In the genomic region with DNA sequence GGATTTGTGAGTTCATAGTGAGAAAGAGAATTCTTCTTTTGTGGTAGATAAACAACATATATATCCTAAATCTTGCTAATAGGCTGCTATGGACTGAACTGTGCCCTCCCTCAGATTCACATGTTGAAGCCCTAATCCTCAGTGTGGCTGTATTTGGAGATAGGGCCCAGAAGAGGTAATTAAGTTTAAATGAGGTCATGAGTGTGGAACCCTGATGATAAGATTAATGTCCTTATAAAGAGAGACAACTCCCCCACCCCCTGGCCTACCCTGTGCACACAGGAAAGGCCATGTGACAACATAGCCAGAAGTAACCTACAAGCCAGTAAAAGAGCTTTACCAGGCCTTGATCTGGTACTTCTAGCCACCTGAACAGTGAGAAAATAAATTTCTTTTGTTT, we compare ENCODE assay signal across 32 cellular contexts.
DNase-seq lines count a peak whose midpoint lies in the region; ATAC-seq, FAIRE-seq and TF ChIP-seq lines count a peak whose summit lies in the region.
"Had no signal": no experiment of that assay in that cellular context is flagged by ENCODE, and none has a peak within 500 bp of the region (broad histone marks: within the 10 kb centered on the region; RNA-seq: fewer than 3 reads in every experiment).

No MANE protein-coding gene starts in this region.

- in situ Hi-C loops in K562 (cut with MboI), result no loop called here

- H3K36me3 ChIP-seq in K562 (ENCODE audit: control insufficient read depth, insufficient read depth, low read length), result no peaks in the 10 kb centered on the region
- H3K36me3 ChIP-seq: prostate gland, SJSA1, tibial nerve had no signal

- TF ChIP-seq POLR2A in K562 (conservative IDR thresholded peaks at IDR 0.05), result no peak

- H3K27me3 Mint-ChIP-seq in nephron (ENCODE audit: low read depth), result no peaks in the 10 kb centered on the region
- no peaks in the 10 kb centered on the region for H3K27me3 Mint-ChIP-seq in HFFc6 (ENCODE audit: insufficient read depth)
- H3K27me3 Mint-ChIP-seq: activated CD4-positive, alpha-beta memory T cell treated with anti-CD3 and anti-CD28 coated beads for 36 hours; effector memory CD8-positive, alpha-beta T cell had no signal

- H3K79me2 ChIP-seq in K562 (ENCODE audit: control insufficient read depth, insufficient read depth, low read length), result no peaks in the 10 kb centered on the region

- H3K9me3 Mint-ChIP-seq in nephron (no peaks in the 10 kb centered on the region), HFFc6 (no peaks in the 10 kb centered on the region; the same call in 1 of the 2 replicates)
- H3K9me3 Mint-ChIP-seq: activated CD4-positive, alpha-beta memory T cell treated with anti-CD3 and anti-CD28 coated beads for 36 hours; activated T-helper 1 cell treated with anti-CD3 and anti-CD28 coated beads, Interleukin-12 subunit alpha, Interleukin-12 subunit beta, Interleukin-2, Interleukin-4 antibody, amounts not matched to agents 30 ng/mL and 10 ng/mL and 1 ng/mL, durations not matched to agents 14 hours and 24 hours and 36 hours; effector memory CD8-positive, alpha-beta T cell; naive B cell had no signal

- H2AFZ ChIP-seq in K562 (ENCODE audit: low read depth, low read length), result no peak overlapping the region
- H2AFZ ChIP-seq: GM23248 had no signal

- peak in 72 of 76 experiments; percentile 13 to 89 (median 77) for DNase-seq in HUDEP-2 (lab: John Stamatoyannopoulos, UW; ENCODE audit: unreplicated experiment in 76 of 76)
- DNase-seq in OCI-M2 (lab: John Stamatoyannopoulos, UW; ENCODE audit: unreplicated experiment), result peak; percentile 62
- DNase-seq in K562 (ENCODE audit: extremely low read depth in 1 of 4, low spot score in 3 of 4), result peak; percentile 7 to 37 (median 12)
- DNase-seq in HFFc6, result no peak
- DNase-seq: activated CD4-positive, alpha-beta memory T cell treated with anti-CD3 and anti-CD28 coated beads for 36 hours; activated CD4-positive, alpha-beta T cell treated with anti-CD3 and anti-CD28 coated beads for 1 hour; activated naive CD4-positive, alpha-beta T cell treated with Interleukin-2 at 50 U/mL for 16 hours; Caco-2; caudate nucleus; DMS79 treated with DMSO at 0.1 percent for 48 hours; effector memory CD8-positive, alpha-beta T cell; GDM1; GM23248; islet precursor cell; midbrain; naive B cell; NCI-H1048; NCI-H2029; NCI-H524; stimulated activated CD4-positive, alpha-beta T cell treated with anti-CD3 and anti-CD28 coated beads, Interleukin-12 subunit alpha, Interleukin-12 subunit beta, amount 100 ng/mL, for 4 hours; stimulated activated CD4-positive, alpha-beta T cell treated with anti-CD3 and anti-CD28 coated beads, Interleukin-2, amount 100 ng/mL, for 48 hours had no signal

- peak; percentile 55 for FAIRE-seq in K562 (lab: Jason Lieb, UNC)
- FAIRE-seq: TTC549 had no signal

- no peak overlapping the region for H3K9ac ChIP-seq in K562 (ENCODE audit: insufficient read depth in 1 of 2, low read depth in 2 of 2, low read length in 2 of 2)
- H3K9ac ChIP-seq: GM23248 had no signal

- POLR2A ChIA-PET in K562 (lab: Yijun Ruan, JAX), result no interaction called here

- intact Hi-C loops in K562 (cut with micrococcal nuclease), result loop anchor here (2.0 kb wide), 2 partner anchors 78 to 210 kb away; no protein-coding TSS in a partner anchor

- ATAC-seq in K562, result peak; percentile 85
- ATAC-seq in HG03097 (IDR thresholded peaks at IDR 0.05; ENCODE audit: low FRiP score, unreplicated experiment), result no peak
- no peak for ATAC-seq in GM21737 (IDR thresholded peaks at IDR 0.05; ENCODE audit: unreplicated experiment)
- ATAC-seq: effector memory CD8-positive, alpha-beta T cell; Panc1; sciatic nerve had no signal

- peak; percentile 52 for TF ChIP-seq EP300 in K562 (IDR thresholded peaks at IDR 0.05; ENCODE audit: low read length)

- no peak overlapping the region for H3K27ac ChIP-seq in K562 (ENCODE audit: extremely low read depth, low read depth, low read length)
- H3K27ac ChIP-seq: C4-2B, GM23248, prostate gland, SJSA1, tibial nerve had no signal

- no peak overlapping the region for H3K4me2 ChIP-seq in K562 (ENCODE audit: insufficient read depth, low read length)

- H3K36me3 Mint-ChIP-seq in nephron (ENCODE audit: low read depth) (no peaks in the 10 kb centered on the region), HFFc6 (ENCODE audit: low read depth) (no peaks in the 10 kb centered on the region)
- H3K36me3 Mint-ChIP-seq: activated CD4-positive, alpha-beta memory T cell treated with anti-CD3 and anti-CD28 coated beads for 36 hours; naive B cell had no signal

- H3K27me3 ChIP-seq in K562 (ENCODE audit: control insufficient read depth in 2 of 2, insufficient read depth in 2 of 2, low read length in 2 of 2), result no peaks in the 10 kb centered on the region
- H3K27me3 ChIP-seq: tibial nerve had no signal

- CTCF ChIA-PET in K562 (lab: Yijun Ruan, JAX; ENCODE audit: low intra/inter-chr PET ratio), result interaction anchor here (0.6 kb wide), 1 partner anchor 89 kb away, joined by 3 read pairs; no protein-coding TSS in a partner anchor

- H3K4me3 Mint-ChIP-seq in nephron (no peak overlapping the region), HFFc6 (no peak overlapping the region)
- H3K4me3 Mint-ChIP-seq: activated CD4-positive, alpha-beta memory T cell treated with anti-CD3 and anti-CD28 coated beads for 36 hours; activated T-helper 1 cell treated with anti-CD3 and anti-CD28 coated beads, Interleukin-12 subunit alpha, Interleukin-12 subunit beta, Interleukin-2, Interleukin-4 antibody, amounts not matched to agents 30 ng/mL and 10 ng/mL and 1 ng/mL, durations not matched to agents 14 hours and 24 hours and 36 hours; effector memory CD8-positive, alpha-beta T cell; naive B cell had no signal

- H3K4me3 ChIP-seq in K562, result no peak overlapping the region
- H3K4me3 ChIP-seq: GM23248, prostate gland, SJSA1, tibial nerve had no signal

- BruUV-seq in K562 (replicated peaks; lab: Mats Ljungman, UMichigan), result no TSS peak

- TF ChIP-seq CTCF in K562 (IDR thresholded peaks at IDR 0.05 in 2 of 3, conservative IDR thresholded peaks at IDR 0.05 in 1 of 3; ENCODE audit: insufficient read depth in 2 of 3, low read depth in 1 of 3, low read length in 3 of 3) (no peak), nephron (IDR thresholded peaks at IDR 0.05; ENCODE audit: unreplicated experiment in 3 of 3) (no peak), HFFc6 (IDR thresholded peaks at IDR 0.05) (no peak)

- H3K27ac Mint-ChIP-seq in nephron, result peak overlapping the region; percentile 66 to 86 (median 73)
- H3K27ac Mint-ChIP-seq in HFFc6, result no peak overlapping the region
- H3K27ac Mint-ChIP-seq: activated CD4-positive, alpha-beta memory T cell treated with anti-CD3 and anti-CD28 coated beads for 36 hours; activated T-helper 1 cell treated with anti-CD3 and anti-CD28 coated beads, Interleukin-12 subunit alpha, Interleukin-12 subunit beta, Interleukin-2, Interleukin-4 antibody, amounts not matched to agents 30 ng/mL and 10 ng/mL and 1 ng/mL, durations not matched to agents 14 hours and 24 hours and 36 hours; effector memory CD8-positive, alpha-beta T cell; naive B cell had no signal

- no peaks in the 10 kb centered on the region for H3K9me3 ChIP-seq in K562 (replicated peaks; ENCODE audit: control insufficient read depth, insufficient read depth, low read depth, low read length)
- H3K9me3 ChIP-seq: Caco-2, prostate gland, SJSA1, tibial nerve had no signal

- no peak for TF ChIP-seq RAD21 in K562 (CRISPR knock-in tag; conservative IDR thresholded peaks at IDR 0.05 in 1 of 2, IDR thresholded peaks at IDR 0.05 in 1 of 2)

- no peaks in the 10 kb centered on the region for H4K20me1 ChIP-seq in K562 (replicated peaks; ENCODE audit: control insufficient read depth, insufficient read depth, low read length)

- no peaks in the 10 kb centered on the region for H3K4me1 ChIP-seq in K562 (replicated peaks in 1 of 2; ENCODE audit: control insufficient read depth in 2 of 2, insufficient read depth in 2 of 2, low read length in 2 of 2)
- H3K4me1 ChIP-seq: Caco-2, prostate gland, SJSA1, tibial nerve had no signal

- no peaks in the 10 kb centered on the region for H3K9me1 ChIP-seq in K562 (ENCODE audit: control insufficient read depth, insufficient read depth, low read length)

- peaks cover 25% of the 10 kb centered on the region for H3K4me1 Mint-ChIP-seq in nephron
- no peaks in the 10 kb centered on the region for H3K4me1 Mint-ChIP-seq in HFFc6 (ENCODE audit: low read depth)
- H3K4me1 Mint-ChIP-seq: naive B cell had no signal

TF ChIP-seq in K562, 482 proteins besides CTCF, POLR2A, EP300 and RAD21 (continues in another document):
- TF ChIP-seq TAL1 (IDR thresholded peaks at IDR 0.05) (peak; percentile 82), ARID1B (IDR thresholded peaks at IDR 0.05) (peak; percentile 82), RBM17 (IDR thresholded peaks at IDR 0.05; ENCODE audit: borderline replicate concordance, low read depth, low read length) (no peak)
- TF ChIP-seq, protein P1, sequence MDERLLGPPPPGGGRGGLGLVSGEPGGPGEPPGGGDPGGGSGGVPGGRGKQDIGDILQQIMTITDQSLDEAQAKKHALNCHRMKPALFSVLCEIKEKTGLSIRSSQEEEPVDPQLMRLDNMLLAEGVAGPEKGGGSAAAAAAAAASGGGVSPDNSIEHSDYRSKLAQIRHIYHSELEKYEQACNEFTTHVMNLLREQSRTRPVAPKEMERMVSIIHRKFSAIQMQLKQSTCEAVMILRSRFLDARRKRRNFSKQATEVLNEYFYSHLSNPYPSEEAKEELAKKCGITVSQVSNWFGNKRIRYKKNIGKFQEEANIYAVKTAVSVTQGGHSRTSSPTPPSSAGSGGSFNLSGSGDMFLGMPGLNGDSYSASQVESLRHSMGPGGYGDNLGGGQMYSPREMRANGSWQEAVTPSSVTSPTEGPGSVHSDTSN (CRISPR knock-in tag; IDR thresholded peaks at IDR 0.05; ENCODE audit: low read depth), result no peak
- TF ChIP-seq, protein P1 (tag; conservative IDR thresholded peaks at IDR 0.05; ENCODE audit: low read depth), result peak; percentile 81
